Comparison of ENCODE assay signal across 7 cellular contexts in genomic region chr1:6614953-6615785, GRCh38. TPM values are rescaled to one million over a fixed set of nuclear protein-coding genes. Genes with fewer than 3 reads are reported as not detected.
DNase-seq lines count a peak whose midpoint lies in the region; ATAC-seq and TF ChIP-seq lines count a peak whose summit lies in the region.

No MANE protein-coding gene starts in this region.

- no peak for TF ChIP-seq RAD21 in HCT116 (IDR thresholded peaks at IDR 0.05; ENCODE audit: low read depth)

- intact Hi-C loops in HCT116 (cut with micrococcal nuclease) = no loop called here
- intact Hi-C loops in right cardiac atrium (cut with DNase I) = no loop called here

- H3K4me2 ChIP-seq in HCT116 (ENCODE audit: low read length) = peak overlapping the region; percentile 80
- H3K4me2 ChIP-seq in smooth muscle cell = peak overlapping the region; percentile 92

- H2AFZ ChIP-seq in HCT116 (ENCODE audit: low read depth, low read length, poor library complexity, severe bottlenecking) = no peak overlapping the region
- no peak overlapping the region for H2AFZ ChIP-seq in smooth muscle cell (ENCODE audit: low read depth)

- H3K9me2 ChIP-seq in HCT116 (ENCODE audit: insufficient read depth) = no peaks in the 10 kb centered on the region

- H3K27me3 ChIP-seq in HCT116 (ENCODE audit: insufficient read depth, low read length) = no peaks in the 10 kb centered on the region
- H3K27me3 ChIP-seq in right cardiac atrium (ENCODE audit: control insufficient read depth, insufficient read depth) = no peaks in the 10 kb centered on the region
- no peaks in the 10 kb centered on the region for H3K27me3 ChIP-seq in smooth muscle cell (ENCODE audit: low read depth)

- TF ChIP-seq CTCF in HCT116 (IDR thresholded peaks at IDR 0.05 in 2 of 3, conservative IDR thresholded peaks at IDR 0.05 in 1 of 3; ENCODE audit: borderline replicate concordance in 1 of 3, insufficient read depth in 1 of 3, low read depth in 2 of 3, low read length in 2 of 3) = no peak
- no peak for TF ChIP-seq CTCF in smooth muscle cell (IDR thresholded peaks at IDR 0.05; ENCODE audit: borderline replicate concordance, insufficient read depth, poor library complexity, severe bottlenecking)

- H3F3A ChIP-seq in smooth muscle cell (ENCODE audit: low read depth) = peaks cover 3% of the 10 kb centered on the region

- RAD21 ChIA-PET in HCT116 (lab: Charles Lee; ENCODE audit: low non-redundant PET in 1 of 2, low total read pairs in 2 of 2, uncharacterized antibody in 2 of 2, unreplicated experiment in 2 of 2) = interaction anchor here in 1 of 2 experiments (0.7 kb wide), 1 partner anchor 14 kb away, joined by 7 read pairs; no protein-coding TSS in a partner anchor

- H3K4me3 ChIP-seq in HCT116 (replicated peaks in 1 of 2; ENCODE audit: low read depth in 1 of 2, low read length in 2 of 2) = peak overlapping the region; percentile 62 to 83
- H3K4me3 ChIP-seq in right cardiac atrium (ENCODE audit: low read length) = peak overlapping the region; percentile 99
- H3K4me3 ChIP-seq in smooth muscle cell = peak overlapping the region; percentile 98

- H3K4me1 Mint-ChIP-seq in activated T-cell treated with anti-CD3 and anti-CD28 coated beads, Interleukin-2, amount 50 U/mL, for 4 hours (ENCODE audit: low read depth) = peaks cover 20% of the 10 kb centered on the region

- peaks cover 6 to 36% of the 10 kb centered on the region in 2 experiments for H3K4me1 ChIP-seq in HCT116 (ENCODE audit: control insufficient read depth in 1 of 2, insufficient read depth in 2 of 2, low read length in 2 of 2)
- no peaks in the 10 kb centered on the region for H3K4me1 ChIP-seq in right cardiac atrium (ENCODE audit: control insufficient read depth, insufficient read depth, low read length)
- peaks cover 3% of the 10 kb centered on the region for H3K4me1 ChIP-seq in smooth muscle cell (ENCODE audit: low read depth)

- H3K27me3 Mint-ChIP-seq in activated T-cell treated with anti-CD3 and anti-CD28 coated beads, Interleukin-2, amount 50 U/mL, for 4 hours (ENCODE audit: low read depth) = no peaks in the 10 kb centered on the region

- H3K36me3 ChIP-seq in HCT116 (ENCODE audit: control insufficient read depth in 1 of 2, insufficient read depth in 2 of 2, low read length in 2 of 2) (peaks cover 13 to 23% of the 10 kb centered on the region in 2 experiments), smooth muscle cell (ENCODE audit: low read depth) (no peaks in the 10 kb centered on the region)

- peak overlapping the region; percentile 74 for H3K4me3 Mint-ChIP-seq in activated T-cell treated with anti-CD3 and anti-CD28 coated beads, Interleukin-2, amount 50 U/mL, for 4 hours

- H3K79me2 ChIP-seq in HCT116 (ENCODE audit: insufficient read depth, low read length) (peaks cover 60% of the 10 kb centered on the region), smooth muscle cell (ENCODE audit: low read depth) (peaks cover 79% of the 10 kb centered on the region)

- TF ChIP-seq POLR2A in HCT116 (IDR thresholded peaks at IDR 0.05; ENCODE audit: borderline replicate concordance, extremely low read depth, insufficient read depth, insufficient read length) = no peak

- H4K20me1 ChIP-seq in HCT116 (ENCODE audit: insufficient read depth) = no peaks in the 10 kb centered on the region; the same call in 1 of the 2 replicates
- peaks cover 51% of the 10 kb centered on the region for H4K20me1 ChIP-seq in smooth muscle cell (ENCODE audit: low read depth)

- CTCF ChIA-PET in HCT116 (lab: Charles Lee) = no interaction called here

- POLR2A ChIA-PET in HCT116 (lab: Charles Lee) = no interaction called here

- H3K9me3 ChIP-seq in HCT116 (ENCODE audit: control insufficient read depth in 1 of 2, insufficient read depth in 1 of 2, low read depth in 1 of 2, low read length in 2 of 2) = no peaks in the 10 kb centered on the region
- H3K9me3 ChIP-seq in right cardiac atrium (ENCODE audit: control insufficient read depth, low read length) = no peaks in the 10 kb centered on the region
- no peaks in the 10 kb centered on the region for H3K9me3 ChIP-seq in smooth muscle cell (replicated peaks; ENCODE audit: low read depth)

- H3K36me3 Mint-ChIP-seq in activated T-cell treated with anti-CD3 and anti-CD28 coated beads, Interleukin-2, amount 50 U/mL, for 4 hours (ENCODE audit: insufficient read depth) = peaks cover 5% of the 10 kb centered on the region

- BruUV-seq in HCT116 (replicated peaks; lab: Mats Ljungman, UMichigan) = no TSS peak

- H3K9me3 Mint-ChIP-seq in activated T-cell treated with anti-CD3 and anti-CD28 coated beads, Interleukin-2, amount 50 U/mL, for 4 hours = no peaks in the 10 kb centered on the region

- H3K9ac ChIP-seq in HCT116 (ENCODE audit: low read length) = peak overlapping the region; percentile 93
- peak overlapping the region; percentile 78 for H3K9ac ChIP-seq in smooth muscle cell (ENCODE audit: low read depth)

- DNase-seq in HCT116 (ENCODE audit: low read depth, low spot score) = no peak
- DNase-seq in activated T-cell treated with anti-CD3 and anti-CD28 coated beads, Interleukin-2, amount 50 U/mL, for 4 hours = no peak
- peak in 2 of 3 donors; percentile 67 to 74 for DNase-seq in right cardiac atrium
- no peak for DNase-seq in smooth muscle cell (lab: John Stamatoyannopoulos, UW; ENCODE audit: unreplicated experiment)
- DNase-seq in AML-193 (lab: John Stamatoyannopoulos, UW) = no peak
- no peak for DNase-seq in MV-4-11 (lab: John Stamatoyannopoulos, UW)

- ATAC-seq in HCT116 (no peak), right cardiac atrium (no peak), HG02973 (IDR thresholded peaks at IDR 0.05; ENCODE audit: unreplicated experiment) (no peak)
- ATAC-seq in activated T-cell treated with anti-CD3 and anti-CD28 coated beads, Interleukin-2, amount 50 U/mL, for 4 hours = no peak

- 1% methylated on average over 77 of the region's 78 CpGs for WGBS in right cardiac atrium
- WGBS in smooth muscle cell (ENCODE audit: low lambda C conversion rate) = 1% methylated on average over 50 of the region's 78 CpGs

- H3K27ac ChIP-seq in HCT116 (ENCODE audit: low read depth, low read length) = peak overlapping the region; percentile 59; the same call in 1 of the 2 replicates
- H3K27ac ChIP-seq in right cardiac atrium (ENCODE audit: low read length) = no peak overlapping the region
- H3K27ac ChIP-seq in smooth muscle cell (ENCODE audit: low read depth) = peak overlapping the region; percentile 56

TF ChIP-seq in HCT116, 20 proteins besides CTCF, POLR2A, EP300 and RAD21:
- TF ChIP-seq FOSL1 (IDR thresholded peaks at IDR 0.05; ENCODE audit: low read depth) = no peak
- TF ChIP-seq EGR1 (IDR thresholded peaks at IDR 0.05; ENCODE audit: low read depth) = 0 out of 2 replicates have a peak, but pooled peaks have one; percentile 13

RNA-seq across cellular contexts. Expression of gene PHF13, which starts 1.6 kb away (rescaled TPM):
- total RNA-seq in HCT116 (2021; ENCODE audit: unreplicated experiment) = 25.8 TPM
- 10.6 and 13.7 TPM in 2 replicates for polyA plus RNA-seq in HCT116 (2012)
- 10 to 100 TPM; 10.5 to 14.4 (median 10.9) TPM for total RNA-seq in activated T-cell treated with anti-CD3 and anti-CD28 coated beads, Interleukin-2, amount 50 U/mL, for 4 hours
- 1 to 10 TPM; 6.4 to 9.7 (median 7.9) TPM for total RNA-seq in right cardiac atrium
- polyA plus RNA-seq in right cardiac atrium = 4.8 TPM
- total RNA-seq in smooth muscle cell = 10.2 and 10.4 TPM in 2 replicates
- polyA plus RNA-seq in smooth muscle cell = 12.3 and 14.0 TPM in 2 replicates

RNA-seq across cellular contexts. Expression of gene THAP3, which starts 9.5 kb away (rescaled TPM):
- 23.1 TPM for total RNA-seq in HCT116 (2021; ENCODE audit: unreplicated experiment)
- polyA plus RNA-seq in HCT116 (2012) = 26.1 and 26.2 TPM in 2 replicates
- 10 to 100 TPM; 16.7 to 19.5 (median 19.1) TPM for total RNA-seq in activated T-cell treated with anti-CD3 and anti-CD28 coated beads, Interleukin-2, amount 50 U/mL, for 4 hours
- 10 to 100 TPM; 10.2 to 17.9 (median 14.3) TPM for total RNA-seq in right cardiac atrium
- polyA plus RNA-seq in right cardiac atrium = 20.8 TPM
- 10.5 and 14.2 TPM in 2 replicates for total RNA-seq in smooth muscle cell
- polyA plus RNA-seq in smooth muscle cell = 29.3 and 34.8 TPM in 2 replicates

RNA-seq across cellular contexts. Expression of gene KLHL21, which starts 12.5 kb away (rescaled TPM):
- 27.5 TPM for total RNA-seq in HCT116 (2021; ENCODE audit: unreplicated experiment)
- 15.5 and 32.6 TPM in 2 replicates for polyA plus RNA-seq in HCT116 (2012)
- total RNA-seq in activated T-cell treated with anti-CD3 and anti-CD28 coated beads, Interleukin-2, amount 50 U/mL, for 4 hours = 10 to 100 TPM; 49.5 to 54.9 (median 51.4) TPM
- total RNA-seq in right cardiac atrium = 10 to 100 TPM; 54.9 to 71.3 (median 65.9) TPM
- 57.7 TPM for polyA plus RNA-seq in right cardiac atrium
- total RNA-seq in smooth muscle cell = 12.0 and 13.2 TPM in 2 replicates
- 12.6 and 16.2 TPM in 2 replicates for polyA plus RNA-seq in smooth muscle cell

RNA-seq across cellular contexts. Expression of gene ZBTB48, which starts 35.4 kb away (rescaled TPM):
- total RNA-seq in HCT116 (2021; ENCODE audit: unreplicated experiment) = 41.9 TPM
- 40.3 and 43.8 TPM in 2 replicates for polyA plus RNA-seq in HCT116 (2012)
- 10 to 100 TPM; 32.1 to 37.6 (median 33.7) TPM for total RNA-seq in activated T-cell treated with anti-CD3 and anti-CD28 coated beads, Interleukin-2, amount 50 U/mL, for 4 hours
- total RNA-seq in right cardiac atrium = 10 to 100 TPM; 11.3 to 18.4 (median 15.0) TPM
- polyA plus RNA-seq in right cardiac atrium = 14.7 TPM
- total RNA-seq in smooth muscle cell = 9.7 and 26.4 TPM in 2 replicates
- polyA plus RNA-seq in smooth muscle cell = 16.3 and 20.5 TPM in 2 replicates

Comparison
In these comparisons a context has a peak if more than half of its experiments do, and no peak if none do; other contexts are left out.
1. DNase-seq: peak in right cardiac atrium (2 of 3); none in HCT116 (single experiment), activated T-cell treated with anti-CD3 and anti-CD28 coated beads, Interleukin-2, amount 50 U/mL, for 4 hours (single experiment), smooth muscle cell (single experiment), AML-193 (0 of 2) and MV-4-11 (single experiment).
2. Peak in every context shown above with its lines, with median percentiles within 50 percentile points of each other: H3K4me3 ChIP-seq.